In genomic region chr4:145404754-145405153, GRCh38 we compare ENCODE assay signal across 24 cellular contexts.
"Had no signal": no experiment of that assay in that cellular context is flagged by ENCODE, and none has a peak within 500 bp of the region (broad histone marks: within the 10 kb centered on the region; RNA-seq: fewer than 3 reads in every experiment).

No MANE protein-coding gene starts in this region.

- H3K36me3 ChIP-seq: left lung, sigmoid colon, spleen, uterus had no signal

- FAIRE-seq: bronchial epithelial cell, kidney had no signal

- H3K9me3 ChIP-seq: sigmoid colon, spleen, testis, uterus had no signal

- H3K9me3 Mint-ChIP-seq: activated T-cell treated with anti-CD3 and anti-CD28 coated beads, Interleukin-2, amount 50 U/mL, for 24 hours; activated T-helper 17 cell treated with anti-CD3 and anti-CD28 coated beads, Interleukin-2, amount 50 U/mL, for 72 hours; T-helper 1 cell treated with Interleukin-12 subunit alpha and Interleukin-12 subunit beta and Interleukin-4 antibody, amounts not matched to agents 30 μg/mL and 1 μg/mL, for 36 hours had no signal

- H3K27ac ChIP-seq: foreskin keratinocyte, left lung, sigmoid colon, spleen, testis, uterus had no signal

- H3K36me3 Mint-ChIP-seq: activated naive CD8-positive, alpha-beta T cell; WTC11 had no signal

- H3K4me1 ChIP-seq: foreskin keratinocyte, left lung, sigmoid colon, spleen, testis, uterus had no signal

- H3K4me1 Mint-ChIP-seq: activated T-helper 17 cell treated with anti-CD3 and anti-CD28 coated beads, Interleukin-2, amount 50 U/mL, for 72 hours; WTC11 had no signal

- H3K27me3 ChIP-seq: foreskin keratinocyte, left lung, sigmoid colon, spleen, testis, uterus had no signal

- H3K4me3 ChIP-seq: left lung, sigmoid colon, spleen, testis, uterus had no signal

- H3K27ac Mint-ChIP-seq: activated naive CD8-positive, alpha-beta T cell; activated T-cell treated with anti-CD3 and anti-CD28 coated beads, Interleukin-2, amount 50 U/mL, for 24 hours; activated T-helper 17 cell treated with anti-CD3 and anti-CD28 coated beads, Interleukin-2, amount 50 U/mL, for 72 hours; T-helper 1 cell treated with Interleukin-12 subunit alpha and Interleukin-12 subunit beta and Interleukin-4 antibody, amounts not matched to agents 30 μg/mL and 1 μg/mL, for 36 hours; WTC11 had no signal

- ATAC-seq: activated T-helper 17 cell treated with anti-CD3 and anti-CD28 coated beads, Interleukin-2, amount 50 U/mL, for 72 hours; foreskin keratinocyte; left lung; WTC11 had no signal

- DNase-seq: activated CD8-positive, alpha-beta memory T cell treated with anti-CD3 and anti-CD28 coated beads for 24 hours; activated CD8-positive, alpha-beta memory T cell treated with anti-CD3 and anti-CD28 coated beads, Interleukin-2, amount 50 U/mL, for 4 hours; activated naive CD4-positive, alpha-beta T cell; activated T-cell treated with anti-CD3 and anti-CD28 coated beads, Interleukin-2, amount 50 U/mL, for 24 hours; cortex of kidney; effector CD4-positive, alpha-beta T cell; foreskin keratinocyte; kidney; left lung; mammary epithelial cell; nucleus accumbens; sigmoid colon; spleen; stimulated activated CD4-positive, alpha-beta T cell treated with anti-CD3 and anti-CD28 coated beads, Interleukin-4, amount 100 ng/mL, for 1 hour; stimulated activated naive CD4-positive, alpha-beta T cell; T1000; testis; trophoblast cell; uterus had no signal

- H3K4me3 Mint-ChIP-seq: activated naive CD8-positive, alpha-beta T cell; activated T-cell treated with anti-CD3 and anti-CD28 coated beads, Interleukin-2, amount 50 U/mL, for 24 hours; activated T-helper 17 cell treated with anti-CD3 and anti-CD28 coated beads, Interleukin-2, amount 50 U/mL, for 72 hours; T-helper 1 cell treated with Interleukin-12 subunit alpha and Interleukin-12 subunit beta and Interleukin-4 antibody, amounts not matched to agents 30 μg/mL and 1 μg/mL, for 36 hours; WTC11 had no signal
